Comparison of ENCODE assay signal across 1 cellular context in genomic region chr20:62408055-62408454, GRCh38.
TF ChIP-seq lines count a peak whose summit lies in the region.

No MANE protein-coding gene starts in this region.

TF ChIP-seq in GM12878, 131 proteins besides CTCF, POLR2A, EP300 and RAD21:
- no peak for TF ChIP-seq REST (IDR thresholded peaks at IDR 0.05; ENCODE audit: low read depth, low read length)
- no peak for TF ChIP-seq ZZZ3 (IDR thresholded peaks at IDR 0.05; ENCODE audit: control insufficient read depth, insufficient read length, low read depth)
- TF ChIP-seq ZNF24 (IDR thresholded peaks at IDR 0.05) = no peak
- TF ChIP-seq USF2 (IDR thresholded peaks at IDR 0.05; ENCODE audit: borderline replicate concordance, low read depth, low read length) = no peak
- TF ChIP-seq FOXM1 (IDR thresholded peaks at IDR 0.05; ENCODE audit: low read depth, low read length) = no peak
- TF ChIP-seq CREB1 (IDR thresholded peaks at IDR 0.05; ENCODE audit: low read depth) = no peak
- no peak for TF ChIP-seq PAX8 (IDR thresholded peaks at IDR 0.05)
- TF ChIP-seq GABPA (IDR thresholded peaks at IDR 0.05; ENCODE audit: low read depth) = no peak
- TF ChIP-seq BCL3 (IDR thresholded peaks at IDR 0.05; ENCODE audit: borderline replicate concordance, insufficient read depth, low read depth, low read length, poor library complexity, severe bottlenecking) = no peak
- no peak for TF ChIP-seq EED (IDR thresholded peaks at IDR 0.05; ENCODE audit: low read depth)
- no peak for TF ChIP-seq HDGF (IDR thresholded peaks at IDR 0.05)
- no peak for TF ChIP-seq TCF12 (IDR thresholded peaks at IDR 0.05; ENCODE audit: low read depth, low read length)
- TF ChIP-seq MLLT1 (IDR thresholded peaks at IDR 0.05) = no peak
- TF ChIP-seq NFXL1 (IDR thresholded peaks at IDR 0.05; ENCODE audit: borderline replicate concordance) = no peak
- TF ChIP-seq ZNF622 (IDR thresholded peaks at IDR 0.05) = no peak
